1 cellular context compared by ENCODE assay signal in the genomic region with DNA sequence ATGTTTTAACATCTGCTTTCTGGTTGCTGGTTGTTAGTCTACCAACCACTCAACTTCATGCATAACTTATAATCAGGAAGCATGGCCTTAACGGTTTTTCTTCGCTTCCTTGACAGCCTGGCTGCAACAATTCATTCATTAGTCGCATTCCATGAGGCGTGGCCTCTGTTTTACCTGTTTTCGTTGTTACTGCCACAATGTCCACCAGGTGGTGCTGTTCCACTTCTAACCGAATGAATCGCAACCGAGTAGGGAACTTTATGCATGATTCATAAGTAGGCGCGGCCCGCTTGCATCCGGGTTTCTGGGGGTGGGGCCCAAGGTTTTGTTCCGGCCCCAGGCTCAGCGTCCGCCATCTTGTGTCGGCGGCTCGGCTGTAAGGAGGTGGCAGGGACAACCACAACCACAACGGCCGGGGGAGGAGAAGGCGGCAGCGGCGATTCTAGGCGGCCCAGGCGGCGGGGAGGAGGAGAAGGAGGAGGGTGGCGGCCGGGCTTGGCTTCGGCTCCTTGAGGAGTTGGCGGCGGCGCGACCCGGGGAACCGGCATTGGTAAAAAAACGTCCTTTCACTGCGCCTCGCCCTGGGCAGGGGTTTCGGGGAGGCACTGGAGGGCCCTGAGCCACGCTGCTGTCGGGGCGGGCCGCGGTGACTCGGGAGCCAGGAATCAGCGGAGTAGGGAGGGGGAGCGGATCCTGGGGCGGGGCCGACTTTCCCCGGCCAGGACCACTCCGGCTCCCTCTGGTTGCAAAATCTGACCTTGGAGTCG.
TF ChIP-seq lines count a peak whose summit lies in the region.

A gene (plus strand): TSS at position 355 of the 767 bp plus-strand sequence. CDS start 4,974 bp downstream, outside the sequence.

TF ChIP-seq in A549, 52 proteins besides CTCF, POLR2A, EP300 and RAD21 (continued from another document):
- TF ChIP-seq, protein P1, sequence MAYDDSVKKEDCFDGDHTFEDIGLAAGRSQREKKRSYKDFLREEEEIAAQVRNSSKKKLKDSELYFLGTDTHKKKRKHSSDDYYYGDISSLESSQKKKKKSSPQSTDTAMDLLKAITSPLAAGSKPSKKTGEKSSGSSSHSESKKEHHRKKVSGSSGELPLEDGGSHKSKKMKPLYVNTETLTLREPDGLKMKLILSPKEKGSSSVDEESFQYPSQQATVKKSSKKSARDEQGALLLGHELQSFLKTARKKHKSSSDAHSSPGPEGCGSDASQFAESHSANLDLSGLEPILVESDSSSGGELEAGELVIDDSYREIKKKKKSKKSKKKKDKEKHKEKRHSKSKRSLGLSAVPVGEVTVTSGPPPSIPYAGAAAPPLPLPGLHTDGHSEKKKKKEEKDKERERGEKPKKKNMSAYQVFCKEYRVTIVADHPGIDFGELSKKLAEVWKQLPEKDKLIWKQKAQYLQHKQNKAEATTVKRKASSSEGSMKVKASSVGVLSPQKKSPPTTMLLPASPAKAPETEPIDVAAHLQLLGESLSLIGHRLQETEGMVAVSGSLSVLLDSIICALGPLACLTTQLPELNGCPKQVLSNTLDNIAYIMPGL (CRISPR knock-in tag; IDR thresholded peaks at IDR 0.05; ENCODE audit: borderline replicate concordance): no peak
- TF ChIP-seq ZSCAN20 (CRISPR knock-in tag; IDR thresholded peaks at IDR 0.05) (no peak), KDM1A (IDR thresholded peaks at IDR 0.05; ENCODE audit: low read depth) (no peak)
